Comparison of ENCODE assay signal across 13 cellular contexts in the genomic region with DNA sequence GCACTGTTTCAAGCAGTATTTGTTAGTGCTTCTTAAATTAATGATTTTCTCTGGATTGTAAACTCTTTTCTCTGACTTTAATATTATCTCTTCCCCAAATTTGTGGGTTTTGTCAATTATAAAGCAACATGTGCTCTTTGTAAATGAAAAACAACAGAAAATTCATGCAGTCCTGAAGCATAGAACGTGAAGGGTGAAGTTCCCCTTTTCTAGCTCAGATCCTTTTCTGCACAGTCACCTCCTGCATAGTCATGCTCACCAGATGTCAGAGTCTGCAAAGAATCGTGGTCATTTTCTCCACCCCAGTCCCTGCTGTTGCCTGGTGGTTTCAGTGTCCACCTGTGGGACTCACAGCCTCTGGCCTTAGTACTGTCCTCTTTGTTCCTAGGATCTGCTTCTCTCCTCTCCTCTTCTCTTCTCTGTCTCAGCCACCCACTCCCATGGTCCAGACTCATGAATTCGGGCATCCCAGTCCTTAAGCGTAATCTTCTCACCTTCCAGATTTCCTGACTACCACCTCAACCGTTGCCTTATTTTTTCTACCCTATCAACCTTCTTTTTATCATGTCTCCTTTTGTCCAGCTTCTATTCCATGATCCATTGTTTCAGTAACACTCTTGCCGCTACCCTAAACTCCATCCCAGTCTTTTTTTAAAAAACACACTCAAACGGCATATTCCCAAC.
DNase-seq lines count a peak whose midpoint lies in the region; ATAC-seq and TF ChIP-seq lines count a peak whose summit lies in the region.
"Had no signal": no experiment of that assay in that cellular context is flagged by ENCODE, and none has a peak within 500 bp of the region (broad histone marks: within the 10 kb centered on the region; RNA-seq: fewer than 3 reads in every experiment).

No MANE protein-coding gene starts in this region.

- peak; percentile 74 to 93 for DNase-seq in NOMO-1 (lab: John Stamatoyannopoulos, UW; ENCODE audit: unreplicated experiment in 2 of 2)
- DNase-seq in fibroblast of mammary gland (ENCODE audit: low read depth), result peak; percentile 54
- no peak for DNase-seq in head of caudate nucleus
- DNase-seq in NCI-H1436 treated with DMSO at 0.1 percent for 48 hours (lab: John Stamatoyannopoulos, UW), result no peak
- no peak for DNase-seq in COLO829 (ENCODE audit: low spot score)
- DNase-seq: CD4-positive, alpha-beta memory T cell; cortex of kidney; stimulated activated CD4-positive, alpha-beta T cell treated with anti-CD3 and anti-CD28 coated beads, Interleukin-1b, Interleukin-23, amount 100 ng/mL, for 48 hours; T-helper 17 cell; thyroid gland had no signal

- H3K4me3 ChIP-seq in fibroblast of mammary gland (ENCODE audit: control insufficient read depth, low read depth, low read length), result no peak overlapping the region
- H3K4me3 ChIP-seq: thyroid gland had no signal

- peak overlapping the region; percentile 96 for H3K27ac ChIP-seq in C4-2B
- H3K27ac ChIP-seq: thyroid gland had no signal

- intact Hi-C loops in head of caudate nucleus (cut with DNase I), result no loop called here

- ATAC-seq in HG02588 (IDR thresholded peaks at IDR 0.05; ENCODE audit: unreplicated experiment) (peak; percentile 62), HG02938 (IDR thresholded peaks at IDR 0.05; ENCODE audit: unreplicated experiment) (no peak)
- ATAC-seq: T-helper 17 cell had no signal

- TF ChIP-seq CTCF in C4-2B (conservative IDR thresholded peaks at IDR 0.05), result no peak
- no peak for TF ChIP-seq CTCF in fibroblast of mammary gland (conservative IDR thresholded peaks at IDR 0.05; ENCODE audit: control insufficient read depth, insufficient read depth, low read depth, low read length)

Comparison
In these comparisons a context has a peak if more than half of its experiments do, and no peak if none do; other contexts are left out.
1. DNase-seq: peak in NOMO-1 (2 of 2) and fibroblast of mammary gland (single experiment); none in head of caudate nucleus (0 of 42), NCI-H1436 treated with DMSO at 0.1 percent for 48 hours (single experiment) and COLO829 (single experiment).